Comparison of ENCODE assay signal across 24 cellular contexts in genomic region chr22:29340566-29340965, GRCh38.
"Had no signal": no experiment of that assay in that cellular context is flagged by ENCODE, and none has a peak within 500 bp of the region (broad histone marks: within the 10 kb centered on the region; RNA-seq: fewer than 3 reads in every experiment).

No MANE protein-coding gene starts in this region.

- H3K4me1 Mint-ChIP-seq: activated CD4-positive, alpha-beta T cell treated with anti-CD3 and anti-CD28 coated beads, Interleukin-2, amount 10 ng/mL, durations not matched to agents 7 days and 5 days; activated T-helper 17 cell treated with anti-CD3 and anti-CD28 coated beads, Interleukin-2, amount 50 U/mL, for 72 hours; WTC11 had no signal

- DNase-seq: activated CD4-positive, alpha-beta T cell treated with anti-CD3 and anti-CD28 coated beads for 1 hour; activated CD4-positive, alpha-beta T cell treated with anti-CD3 and anti-CD28 coated beads for 4 hours; activated CD4-positive, alpha-beta T cell treated with anti-CD3 and anti-CD28 coated beads, Interleukin-2, amount 10 ng/mL, durations not matched to agents 7 days and 5 days; activated CD4-positive, alpha-beta T cell treated with anti-CD3 and anti-CD28 coated beads, Interleukin-2, amount 50 U/mL, for 4 hours; activated CD8-positive, alpha-beta memory T cell treated with anti-CD3 and anti-CD28 coated beads for 24 hours; activated CD8-positive, alpha-beta T cell treated with anti-CD3 and anti-CD28 coated beads for 36 hours; activated effector memory CD4-positive, alpha-beta T cell treated with Interleukin-2 at 50 U/mL for 16 hours; activated gamma-delta T cell treated with Interleukin-2 at 50 U/mL for 16 hours; activated naive CD4-positive, alpha-beta T cell treated with anti-CD3 and anti-CD28 coated beads, Interleukin-2, amount 50 U/mL, for 16 hours; activated naive CD4-positive, alpha-beta T cell treated with Interleukin-2 at 50 U/mL for 16 hours; activated T-cell treated with anti-CD3 and anti-CD28 coated beads, Interleukin-2, amount 50 U/mL, for 4 hours; amniotic stem cell; anterior cingulate cortex; brain microvascular endothelial cell; cortex of kidney; dermis blood vessel endothelial cell; effector CD8-positive, alpha-beta T cell; endodermal cell; foreskin fibroblast; head of caudate nucleus; T-helper 2 cell had no signal

- H3K27ac ChIP-seq: brain microvascular endothelial cell had no signal

- H3K4me3 Mint-ChIP-seq: activated CD4-positive, alpha-beta T cell treated with anti-CD3 and anti-CD28 coated beads, Interleukin-2, amount 10 ng/mL, durations not matched to agents 7 days and 5 days; activated CD8-positive, alpha-beta T cell treated with anti-CD3 and anti-CD28 coated beads for 36 hours; activated naive CD8-positive, alpha-beta T cell; activated T-cell treated with anti-CD3 and anti-CD28 coated beads, Interleukin-2, amount 50 U/mL, for 4 hours; activated T-helper 17 cell treated with anti-CD3 and anti-CD28 coated beads, Interleukin-2, amount 50 U/mL, for 72 hours; endodermal cell; WTC11 had no signal

- H3K27ac Mint-ChIP-seq: activated CD4-positive, alpha-beta T cell treated with anti-CD3 and anti-CD28 coated beads, Interleukin-2, amount 10 ng/mL, durations not matched to agents 7 days and 5 days; activated CD8-positive, alpha-beta T cell treated with anti-CD3 and anti-CD28 coated beads for 36 hours; activated naive CD8-positive, alpha-beta T cell; activated T-helper 17 cell treated with anti-CD3 and anti-CD28 coated beads, Interleukin-2, amount 50 U/mL, for 72 hours; endodermal cell; WTC11 had no signal

- H3K27me3 ChIP-seq: brain microvascular endothelial cell had no signal

- ATAC-seq: activated CD8-positive, alpha-beta T cell treated with anti-CD3 and anti-CD28 coated beads for 36 hours; activated T-cell treated with anti-CD3 and anti-CD28 coated beads, Interleukin-2, amount 50 U/mL, for 4 hours; activated T-helper 17 cell treated with anti-CD3 and anti-CD28 coated beads, Interleukin-2, amount 50 U/mL, for 72 hours; WTC11 had no signal

- H3K27me3 Mint-ChIP-seq: activated CD4-positive, alpha-beta T cell treated with anti-CD3 and anti-CD28 coated beads, Interleukin-2, amount 10 ng/mL, durations not matched to agents 7 days and 5 days; activated CD8-positive, alpha-beta T cell treated with anti-CD3 and anti-CD28 coated beads for 36 hours; activated naive CD8-positive, alpha-beta T cell; activated T-helper 17 cell treated with anti-CD3 and anti-CD28 coated beads, Interleukin-2, amount 50 U/mL, for 72 hours had no signal

- H3K9me3 Mint-ChIP-seq: activated CD4-positive, alpha-beta T cell treated with anti-CD3 and anti-CD28 coated beads, Interleukin-2, amount 10 ng/mL, durations not matched to agents 7 days and 5 days; activated CD8-positive, alpha-beta T cell treated with anti-CD3 and anti-CD28 coated beads for 36 hours; activated T-cell treated with anti-CD3 and anti-CD28 coated beads, Interleukin-2, amount 50 U/mL, for 4 hours; activated T-helper 17 cell treated with anti-CD3 and anti-CD28 coated beads, Interleukin-2, amount 50 U/mL, for 72 hours; endodermal cell; WTC11 had no signal
